Comparison of ENCODE assay signal across 18 cellular contexts in genomic region chr7:139543801-139544603, GRCh38. TPM values are rescaled to one million over a fixed set of nuclear protein-coding genes. Genes with fewer than 3 reads are reported as not detected.
DNase-seq lines count a peak whose midpoint lies in the region; ATAC-seq, FAIRE-seq and TF ChIP-seq lines count a peak whose summit lies in the region.
"Had no signal": no experiment of that assay in that cellular context is flagged by ENCODE, and none has a peak within 500 bp of the region (broad histone marks: within the 10 kb centered on the region; RNA-seq: fewer than 3 reads in every experiment).

No MANE protein-coding gene starts in this region.

- no peaks in the 10 kb centered on the region for H3K36me3 ChIP-seq in CD8-positive, alpha-beta memory T cell (ENCODE audit: insufficient read depth, low read length)
- H3K36me3 ChIP-seq in GM23338 (ENCODE audit: insufficient read depth) (no peaks in the 10 kb centered on the region), HepG2 (replicated peaks in 1 of 2; ENCODE audit: control insufficient read depth in 1 of 2, insufficient read depth in 2 of 2, low read length in 2 of 2) (no peaks in the 10 kb centered on the region), SJCRH30 (no peaks in the 10 kb centered on the region)

- H3K27ac Mint-ChIP-seq in CD8-positive, alpha-beta memory T cell, result no peak overlapping the region
- H3K27ac Mint-ChIP-seq in GM23338, result no peak overlapping the region

- TF ChIP-seq CTCF in GM23338 (conservative IDR thresholded peaks at IDR 0.05; ENCODE audit: low read depth in 2 of 2) (no peak), HepG2 (CRISPR knock-in tag; IDR thresholded peaks at IDR 0.05) (no peak)

- TF ChIP-seq POLR2A in HepG2 (IDR thresholded peaks at IDR 0.05; ENCODE audit: insufficient read depth in 1 of 2, low read depth in 2 of 2, low read length in 2 of 2), result no peak

- H4K20me1 ChIP-seq in GM23338 (replicated peaks; ENCODE audit: insufficient read depth), result no peaks in the 10 kb centered on the region
- no peaks in the 10 kb centered on the region for H4K20me1 ChIP-seq in HepG2 (ENCODE audit: insufficient read depth, low read length)

- H3K4me3 ChIP-seq in CD8-positive, alpha-beta memory T cell (ENCODE audit: low read length), result no peak overlapping the region
- no peak overlapping the region for H3K4me3 ChIP-seq in GM23338
- H3K4me3 ChIP-seq in HepG2 (replicated peaks in 1 of 3; ENCODE audit: insufficient read depth in 1 of 3, low read depth in 2 of 3, low read length in 3 of 3), result no peak overlapping the region
- no peak overlapping the region for H3K4me3 ChIP-seq in SJCRH30

- no peak overlapping the region for H3K9ac ChIP-seq in HepG2 (ENCODE audit: insufficient read depth, low read depth, low read length)
- H3K9ac ChIP-seq: parathyroid adenoma had no signal

- peak; percentile 74 for ATAC-seq in GM23338
- ATAC-seq in SK-N-SH treated with all-trans-retinoic acid at 6 μM for 48 hours, result peak; percentile 43; the same call in 2 of the 3 replicates
- 0 out of 3 replicates have a peak, but pooled peaks have one; percentile 8 for ATAC-seq in HepG2
- ATAC-seq in HG02970 (IDR thresholded peaks at IDR 0.05; ENCODE audit: low FRiP score, unreplicated experiment), result no peak
- ATAC-seq in GM21619 (IDR thresholded peaks at IDR 0.05; ENCODE audit: unreplicated experiment), result no peak

- TF ChIP-seq EP300 in HepG2 (IDR thresholded peaks at IDR 0.05; ENCODE audit: low read depth in 2 of 2, low read length in 2 of 2) (no peak), HepG2 (CRISPR knock-in tag; IDR thresholded peaks at IDR 0.05; ENCODE audit: borderline replicate concordance) (no peak)

- H3K27me3 ChIP-seq in CD8-positive, alpha-beta memory T cell (ENCODE audit: insufficient read depth, low read length, poor library complexity, severe bottlenecking), result no peaks in the 10 kb centered on the region
- H3K27me3 ChIP-seq in GM23338 (ENCODE audit: insufficient read depth) (no peaks in the 10 kb centered on the region), HepG2 (ENCODE audit: control insufficient read depth in 1 of 2, insufficient read depth in 2 of 2, low read length in 2 of 2) (peaks cover 12 to 70% of the 10 kb centered on the region in 2 experiments), SJCRH30 (no peaks in the 10 kb centered on the region)

- no peaks in the 10 kb centered on the region for H3K36me3 Mint-ChIP-seq in CD8-positive, alpha-beta memory T cell
- no peaks in the 10 kb centered on the region for H3K36me3 Mint-ChIP-seq in GM23338 (ENCODE audit: low read depth)

- no peaks in the 10 kb centered on the region for H3K4me1 Mint-ChIP-seq in CD8-positive, alpha-beta memory T cell
- peaks cover 14% of the 10 kb centered on the region for H3K4me1 Mint-ChIP-seq in GM23338

- H3K4me2 ChIP-seq in GM23338 (no peak overlapping the region), HepG2 (ENCODE audit: low read depth, low read length) (no peak overlapping the region)

- intact Hi-C loops in HepG2 (cut with micrococcal nuclease; ENCODE audit: unreplicated experiment), result no loop called here

- WGBS in HepG2 (ENCODE audit: low lambda C conversion rate), result 0% methylated on average over 3 of the region's 18 CpGs

- CTCF ChIA-PET in CD8-positive, alpha-beta memory T cell (lab: Charles Lee), result no interaction called here
- CTCF ChIA-PET in HepG2 (lab: Yijun Ruan, JAX; ENCODE audit: low intra/inter-chr PET ratio, low total read pairs), result no interaction called here

- H3K4me3 Mint-ChIP-seq in CD8-positive, alpha-beta memory T cell, result no peak overlapping the region
- H3K4me3 Mint-ChIP-seq in GM23338, result no peak overlapping the region

- no peak for TF ChIP-seq RAD21 in HepG2 (CRISPR knock-in tag; IDR thresholded peaks at IDR 0.05)

- FAIRE-seq in HepG2 (lab: Jason Lieb, UNC), result no peak
- FAIRE-seq: colon, keratinocyte had no signal

- H3K27me3 Mint-ChIP-seq in CD8-positive, alpha-beta memory T cell, result no peaks in the 10 kb centered on the region
- H3K27me3 Mint-ChIP-seq in GM23338 (ENCODE audit: insufficient read depth, low read depth, poor library complexity), result peaks cover 9% of the 10 kb centered on the region

- no peaks in the 10 kb centered on the region for H3K9me3 Mint-ChIP-seq in CD8-positive, alpha-beta memory T cell
- no peaks in the 10 kb centered on the region for H3K9me3 Mint-ChIP-seq in GM23338

- POLR2A ChIA-PET in CD8-positive, alpha-beta memory T cell (lab: Charles Lee), result no interaction called here
- POLR2A ChIA-PET in HepG2 (lab: Yijun Ruan, JAX), result no interaction called here

- H3K79me2 ChIP-seq in GM23338 (replicated peaks; ENCODE audit: insufficient read depth), result no peaks in the 10 kb centered on the region
- no peaks in the 10 kb centered on the region for H3K79me2 ChIP-seq in HepG2 (ENCODE audit: insufficient read depth, low read length)
- H3K79me2 ChIP-seq: parathyroid adenoma had no signal

- H2AFZ ChIP-seq in GM23338, result 0 out of 2 replicates have a peak overlapping the region, but pooled peaks have one; percentile 18
- no peak overlapping the region for H2AFZ ChIP-seq in HepG2 (ENCODE audit: low read length)
- H2AFZ ChIP-seq: parathyroid adenoma had no signal

- H3K4me1 ChIP-seq in CD8-positive, alpha-beta memory T cell (ENCODE audit: insufficient read depth, low read length), result no peaks in the 10 kb centered on the region
- no peaks in the 10 kb centered on the region for H3K4me1 ChIP-seq in GM23338 (ENCODE audit: insufficient read depth)
- peaks cover 15% of the 10 kb centered on the region for H3K4me1 ChIP-seq in HepG2 (ENCODE audit: insufficient read depth, low read length)
- H3K4me1 ChIP-seq in SJCRH30, result no peaks in the 10 kb centered on the region
- H3K4me1 ChIP-seq: parathyroid adenoma had no signal

- peak overlapping the region; percentile 16 for H3K27ac ChIP-seq in CD8-positive, alpha-beta memory T cell (ENCODE audit: low read depth, low read length)
- H3K27ac ChIP-seq in GM23338 (ENCODE audit: low read depth), result no peak overlapping the region
- no peak overlapping the region for H3K27ac ChIP-seq in HepG2 (ENCODE audit: extremely low read length, insufficient read depth, low read length)
- no peak overlapping the region for H3K27ac ChIP-seq in SJCRH30
- H3K27ac ChIP-seq: C4-2B, epithelial cell of prostate, parathyroid adenoma had no signal

- H3K9me2 ChIP-seq in GM23338 (ENCODE audit: insufficient read depth), result no peaks in the 10 kb centered on the region

- no peaks in the 10 kb centered on the region for H3F3A ChIP-seq in GM23338 (replicated peaks; ENCODE audit: low read depth)

- no peaks in the 10 kb centered on the region for H3K9me3 ChIP-seq in CD8-positive, alpha-beta memory T cell (ENCODE audit: low read length)
- H3K9me3 ChIP-seq in HepG2 (ENCODE audit: low read length) (no peaks in the 10 kb centered on the region), SJCRH30 (replicated peaks) (no peaks in the 10 kb centered on the region)

- DNase-seq in CD8-positive, alpha-beta memory T cell, result no peak
- DNase-seq in GM23338 (ENCODE audit: low spot score), result peak; percentile 59
- no peak for DNase-seq in HepG2 (ENCODE audit: low spot score)
- no peak for DNase-seq in SJCRH30
- no peak for DNase-seq in NCI-H748 (lab: John Stamatoyannopoulos, UW; ENCODE audit: unreplicated experiment)
- DNase-seq: activated effector memory CD4-positive, alpha-beta T cell treated with Interleukin-2 at 50 U/mL for 16 hours; NCI-H2081; NCI-H526 treated with DMSO at 0.1 percent for 48 hours; T1000 had no signal

- in situ Hi-C loops in HepG2 (cut with HindIII; ENCODE audit: extremely low pct_ligation_motif_present, low pct_unique_long_range_greater_than_20kb), result no loop called here

- no TSS peak for BruUV-seq in HepG2 (replicated peaks; lab: Mats Ljungman, UMichigan)

TF ChIP-seq in GM23338, 12 proteins besides CTCF, POLR2A, EP300 and RAD21 (continues in another document):
- no peak for TF ChIP-seq JUNB (IDR thresholded peaks at IDR 0.05; ENCODE audit: unreplicated experiment)
- TF ChIP-seq ZNF331 (CRISPR knock-in tag; IDR thresholded peaks at IDR 0.05; ENCODE audit: low read depth), result no peak
- no peak for TF ChIP-seq POLR2AphosphoS5 (IDR thresholded peaks at IDR 0.05; ENCODE audit: low read depth)

TF ChIP-seq in HepG2, 621 proteins besides CTCF, POLR2A, EP300 and RAD21 (continues in another document):
- TF ChIP-seq ZNF235 (CRISPR knock-in tag; IDR thresholded peaks at IDR 0.05; ENCODE audit: borderline replicate concordance), result no peak
- no peak for TF ChIP-seq DDIT3 (CRISPR knock-in tag; IDR thresholded peaks at IDR 0.05)
- TF ChIP-seq ZNF782 (CRISPR knock-in tag; IDR thresholded peaks at IDR 0.05; ENCODE audit: borderline replicate concordance), result no peak

RNA-seq across cellular contexts. Expression of gene CLEC2L, which starts 20.5 kb away (rescaled TPM):
- total RNA-seq in CD8-positive, alpha-beta memory T cell, result not detected
- not detected for polyA plus RNA-seq in CD8-positive, alpha-beta memory T cell
- total RNA-seq in GM23338 (2014; rRNA removed; shearing (Covaris generic)), result not detected in 2 replicates
- polyA plus RNA-seq in GM23338 (2016; fragmentation: Nextera tagmentation; extraction: Ambion mirVana), result 0.21 TPM in 1 of 2 replicates, not detected in the other
- 0.20 TPM in 2 replicates for total RNA-seq in HepG2 (2016; rRNA removed; fragmentation: Illumina TruSeq; extraction: Trizol)
- total RNA-seq in HepG2 (2016; cell fraction: cytosol; rRNA removed; fragmentation: Illumina TruSeq; extraction: Trizol; ENCODE audit: low read depth), result 0.20 and 0.26 TPM in 2 replicates
- total RNA-seq in HepG2 (2016; cell fraction: insoluble cytoplasmic fraction; rRNA removed; fragmentation: Illumina TruSeq; extraction: Trizol), result 0.18 and 0.26 TPM in 2 replicates
- 0.45 TPM in 1 of 2 replicates, not detected in the other for total RNA-seq in HepG2 (2016; cell fraction: membrane; rRNA removed; fragmentation: Illumina TruSeq; extraction: Trizol)
- total RNA-seq in HepG2 (2016; cell fraction: nucleus; rRNA removed; fragmentation: Illumina TruSeq; extraction: Trizol), result not detected in 2 replicates
- polyA plus RNA-seq in HepG2 (2011; rRNA removed), result 0.25 and 0.56 TPM in 2 replicates
- 0.28 and 0.48 TPM in 2 replicates for polyA plus RNA-seq in HepG2 (2011; cell fraction: cytosol; rRNA removed)
- 0.23 and 0.24 TPM in 2 replicates for polyA plus RNA-seq in HepG2 (2011; cell fraction: nucleus; rRNA removed)
- polyA plus RNA-seq in HepG2 (2012), result not detected in 2 replicates
- 0.07 and 0.22 TPM in 2 replicates for polyA plus RNA-seq in HepG2 (2016; cell fraction: cytosol; fragmentation: Illumina TruSeq; extraction: Trizol; ENCODE audit: low read depth)
- polyA plus RNA-seq in HepG2 (2016; cell fraction: insoluble cytoplasmic fraction; fragmentation: Illumina TruSeq; extraction: Trizol; ENCODE audit: low read depth), result 0.29 and 0.39 TPM in 2 replicates
- 0.48 and 0.54 TPM in 2 replicates for polyA plus RNA-seq in HepG2 (2016; cell fraction: membrane; fragmentation: Illumina TruSeq; extraction: Trizol; ENCODE audit: low read depth)
- polyA plus RNA-seq in HepG2 (2016; cell fraction: nucleus; fragmentation: Illumina TruSeq; extraction: Trizol; ENCODE audit: insufficient read depth, low read depth), result 0.59 TPM in 1 of 2 replicates, not detected in the other
- polyA minus RNA-seq in HepG2 (2011; rRNA and poly(A)+ RNA removed; ENCODE audit: low replicate concordance), result 0.70 TPM in 1 of 2 replicates, not detected in the other
- polyA minus RNA-seq in HepG2 (2011; cell fraction: cytosol; rRNA and poly(A)+ RNA removed), result not detected in 2 replicates
- not detected in 2 replicates for polyA minus RNA-seq in HepG2 (2011; cell fraction: nucleus; rRNA and poly(A)+ RNA removed)
- not detected in 2 replicates for total RNA-seq in SJCRH30 (2014; rRNA removed; shearing (Covaris generic))
- total RNA-seq: mucosa of gallbladder had no signal
- polyA plus RNA-seq: keratinocyte had no signal

Comparison
In these comparisons a context has a peak if more than half of its experiments do, and no peak if none do; other contexts are left out.
1. ATAC-seq: peak in GM23338 (single experiment), SK-N-SH treated with all-trans-retinoic acid at 6 μM for 48 hours (single experiment) and HepG2 (single experiment); none in HG02970 (single experiment) and GM21619 (single experiment).